15 cellular contexts compared by ENCODE assay signal in genomic region chr2:241808701-241809382, GRCh38. TPM values are rescaled to one million over a fixed set of nuclear protein-coding genes. Genes with fewer than 3 reads are reported as not detected.
DNase-seq lines count a peak whose midpoint lies in the region; ATAC-seq and TF ChIP-seq lines count a peak whose summit lies in the region.
"Had no signal": no experiment of that assay in that cellular context is flagged by ENCODE, and none has a peak within 500 bp of the region (broad histone marks: within the 10 kb centered on the region; RNA-seq: fewer than 3 reads in every experiment).

TSS of gene NEU4 (plus strand) at chr2:241809193. CDS start at chr2:241814485, 5,292 bp downstream.

- H3K4me2 ChIP-seq in BLaER1 treated with 17β-estradiol and CSF1 and Interleukin-3, amounts not matched to agents 10 nM and 100 nM: peak within 1 kb of the TSS; percentile 30 to 97 (median 89)
- H3K4me2 ChIP-seq: KMS-11 had no signal

- no peaks in the 10 kb centered on the region for H3K36me3 ChIP-seq in BLaER1 treated with 17β-estradiol and CSF1 and Interleukin-3, amounts not matched to agents 10 nM and 100 nM
- H3K36me3 ChIP-seq: suprapubic skin had no signal

- H3K4me1 ChIP-seq in BLaER1 treated with 17β-estradiol and CSF1 and Interleukin-3, amounts not matched to agents 10 nM and 100 nM: peaks cover 53 to 71% (median 70%) of the 10 kb centered on the region in 10 experiments

- no peak within 1 kb of the TSS; a peak in 1 of 20 replicates for H3K4me3 ChIP-seq in BLaER1 treated with 17β-estradiol and CSF1 and Interleukin-3, amounts not matched to agents 10 nM and 100 nM
- H3K4me3 ChIP-seq in foreskin fibroblast (ENCODE audit: low read depth in 1 of 2, low read length in 2 of 2): no peak within 1 kb of the TSS
- H3K4me3 ChIP-seq: suprapubic skin had no signal

- peak within 1 kb of the TSS; percentile 50 for H3K4me3 Mint-ChIP-seq in nephron progenitor cell

- ATAC-seq in left ventricle myocardium superior: no peak
- no peak for ATAC-seq in HG02885 (IDR thresholded peaks at IDR 0.05; ENCODE audit: poor library complexity, unreplicated experiment)
- no peak for ATAC-seq in GM19324 (IDR thresholded peaks at IDR 0.05; ENCODE audit: low FRiP score, unreplicated experiment)

- H3K27ac Mint-ChIP-seq in nephron progenitor cell: peak within 1 kb of the TSS; percentile 97

- intact Hi-C loops in left ventricle myocardium superior (cut with micrococcal nuclease): no loop called here

- H3K9me3 ChIP-seq in BLaER1 treated with 17β-estradiol and CSF1 and Interleukin-3, amounts not matched to agents 10 nM and 100 nM (replicated peaks in 1 of 11): no peaks in the 10 kb centered on the region; a peak in 1 of 22 replicates
- H3K9me3 ChIP-seq: suprapubic skin had no signal

- TF ChIP-seq CTCF in nephron progenitor cell (IDR thresholded peaks at IDR 0.05) (no peak), foreskin fibroblast (IDR thresholded peaks at IDR 0.05; ENCODE audit: low read depth, low read length) (no peak)

- peaks cover 0 to 14% (median 0%) of the 10 kb centered on the region in 11 experiments; a peak in 4 of 22 replicates for H4K20me1 ChIP-seq in BLaER1 treated with 17β-estradiol and CSF1 and Interleukin-3, amounts not matched to agents 10 nM and 100 nM

- peaks cover 2% of the 10 kb centered on the region for H3K27me3 Mint-ChIP-seq in nephron progenitor cell (ENCODE audit: low read depth, poor library complexity)

- H3K27ac ChIP-seq in BLaER1 treated with 17β-estradiol and CSF1 and Interleukin-3, amounts not matched to agents 10 nM and 100 nM: peak within 1 kb of the TSS in 7 of 11 experiments; percentile 14 to 51 (median 39); a peak in 10 of 22 replicates
- H3K27ac ChIP-seq: KMS-11, suprapubic skin had no signal

- no peaks in the 10 kb centered on the region for H3K36me3 Mint-ChIP-seq in nephron progenitor cell (ENCODE audit: low read depth)

- H3K27me3 ChIP-seq in BLaER1 treated with 17β-estradiol and CSF1 and Interleukin-3, amounts not matched to agents 10 nM and 100 nM: peaks cover 0 to 36% (median 6%) of the 10 kb centered on the region in 11 experiments; a peak in 11 of 22 replicates

- peak within 1 kb of the TSS in 10 of 11 experiments; percentile 11 to 62 (median 44); a peak in 17 of 22 replicates for H3K9ac ChIP-seq in BLaER1 treated with 17β-estradiol and CSF1 and Interleukin-3, amounts not matched to agents 10 nM and 100 nM
- H3K9ac ChIP-seq: KMS-11 had no signal

- no peaks in the 10 kb centered on the region for H3K9me3 Mint-ChIP-seq in nephron progenitor cell

- peaks cover 32% of the 10 kb centered on the region for H3K4me1 Mint-ChIP-seq in nephron progenitor cell

- DNase-seq in SK-N-DZ (ENCODE audit: low spot score) (peak; percentile 83), left ventricle myocardium superior (peak; percentile 28), nephron progenitor cell (peak; percentile 27), foreskin fibroblast (no peak)
- DNase-seq in activated CD4-positive, CD25-positive, alpha-beta regulatory T cell (lab: John Stamatoyannopoulos, UW): no peak
- DNase-seq: amniotic stem cell, GF-D8, HCEC 1CT, NCI-H2107 had no signal

RNA-seq across cellular contexts. Expression of gene NEU4, which starts in this region (rescaled TPM):
- polyA plus RNA-seq in SK-N-DZ (2014; cell fraction: cytosol; rRNA removed): 63.5 and 81.6 TPM in 2 replicates
- 78.8 and 121 TPM in 2 replicates for polyA plus RNA-seq in SK-N-DZ (2014; cell fraction: nucleus; rRNA removed)
- 0.52 TPM for total RNA-seq in left ventricle myocardium superior
- total RNA-seq: osteocyte had no signal

Comparison
In these comparisons a context has a peak if more than half of its experiments do, and no peak if none do; other contexts are left out.
1. Peak in DNase-seq in left ventricle myocardium superior; RNA of the gene not detected or under 1 TPM.
2. DNase-seq: peak in SK-N-DZ (single experiment) and nephron progenitor cell (single experiment); none in foreskin fibroblast (0 of 2) and activated CD4-positive, CD25-positive, alpha-beta regulatory T cell (0 of 4).